ENCODE assay signal across 7 cellular contexts in the genomic region with DNA sequence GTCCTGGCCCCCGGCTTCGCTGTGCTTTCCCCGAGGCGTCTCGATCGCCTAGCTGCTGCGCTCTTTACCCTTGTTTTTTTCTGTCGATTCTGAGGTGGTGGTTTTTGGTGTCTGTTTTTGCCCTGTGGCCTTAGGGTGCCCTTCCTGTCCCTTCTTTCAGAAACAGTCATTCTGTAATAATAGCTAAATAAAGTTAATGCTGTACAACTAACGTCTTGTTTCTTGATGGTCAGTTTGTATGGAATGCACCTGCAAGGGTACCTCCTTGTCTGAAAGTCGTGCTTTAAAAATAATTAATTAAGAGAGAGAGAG. TPM values are rescaled to one million over a fixed set of nuclear protein-coding genes. Genes with fewer than 3 reads are reported as not detected.
DNase-seq lines count a peak whose midpoint lies in the region; ATAC-seq and TF ChIP-seq lines count a peak whose summit lies in the region.

No MANE protein-coding gene starts in this region.

- 0% methylated on average over 9 of the region's 10 CpGs for WGBS in HUES64

- peak overlapping the region; percentile 94 for H3K9ac ChIP-seq in HUES64 (ENCODE audit: low read depth, low read length)
- H3K9ac ChIP-seq in duodenal mucosa (ENCODE audit: low read depth in 1 of 2, low read length in 2 of 2): peak overlapping the region; percentile 89 to 90

- H3K27me3 ChIP-seq in HUES64 (ENCODE audit: insufficient read depth, low read length) (peaks cover 16% of the 10 kb centered on the region), duodenal mucosa (ENCODE audit: control insufficient read depth in 1 of 2, insufficient read depth in 2 of 2, low read length in 2 of 2) (no peaks in the 10 kb centered on the region)

- H3K4me1 Mint-ChIP-seq in osteocyte (ENCODE audit: unreplicated experiment): peaks cover 26% of the 10 kb centered on the region

- H3K4me3 Mint-ChIP-seq in osteocyte (ENCODE audit: unreplicated experiment): peak overlapping the region; percentile 97

- ATAC-seq in GM19452 (IDR thresholded peaks at IDR 0.05; ENCODE audit: unreplicated experiment): peak; percentile 46

- H3K4me3 ChIP-seq in HUES64 (ENCODE audit: low read length) (peak overlapping the region; percentile 90), duodenal mucosa (ENCODE audit: low read depth in 1 of 2, low read length in 2 of 2) (peak overlapping the region; percentile 90 to 92)

- DNase-seq in osteocyte (ENCODE audit: extremely low spot score, unreplicated experiment): no peak
- DNase-seq in NCI-H69 (lab: John Stamatoyannopoulos, UW): no peak
- no peak for DNase-seq in anterior cingulate cortex (lab: John Stamatoyannopoulos, UW)
- no peak for DNase-seq in amniotic stem cell (lab: John Stamatoyannopoulos, UW)

- H3K4me1 ChIP-seq in HUES64 (ENCODE audit: insufficient read depth, low read length) (peaks cover 13% of the 10 kb centered on the region), duodenal mucosa (ENCODE audit: control insufficient read depth in 1 of 2, insufficient read depth in 2 of 2, low read length in 2 of 2) (peaks cover 24 to 31% of the 10 kb centered on the region in 2 donors)

- H3K27me3 Mint-ChIP-seq in osteocyte (ENCODE audit: unreplicated experiment): peaks cover 1% of the 10 kb centered on the region

- H3K36me3 Mint-ChIP-seq in osteocyte (ENCODE audit: unreplicated experiment): peaks cover 7% of the 10 kb centered on the region

- peak overlapping the region; percentile 86; the same call in 1 of the 2 replicates for H3K27ac ChIP-seq in HUES64 (ENCODE audit: low read depth, low read length)
- H3K27ac ChIP-seq in duodenal mucosa (ENCODE audit: low read depth, low read length): peak overlapping the region; percentile 71

- peak overlapping the region; percentile 97 for H3K27ac Mint-ChIP-seq in osteocyte (ENCODE audit: unreplicated experiment)

- H3K9me3 Mint-ChIP-seq in osteocyte (ENCODE audit: unreplicated experiment): no peaks in the 10 kb centered on the region

- H3K36me3 ChIP-seq in HUES64 (ENCODE audit: insufficient read depth, low read length): peaks cover 35% of the 10 kb centered on the region
- H3K36me3 ChIP-seq in duodenal mucosa (ENCODE audit: control insufficient read depth in 1 of 2, insufficient read depth in 2 of 2, low read length in 2 of 2): peaks cover 0 to 8% of the 10 kb centered on the region in 2 donors

- H3K9me3 ChIP-seq in HUES64 (ENCODE audit: insufficient read depth, low read depth, low read length): no peaks in the 10 kb centered on the region
- H3K9me3 ChIP-seq in duodenal mucosa (ENCODE audit: control insufficient read depth in 1 of 2, low read length in 2 of 2): no peaks in the 10 kb centered on the region

- TF ChIP-seq CTCF in osteocyte (IDR thresholded peaks at IDR 0.05): no peak

RNA-seq across cellular contexts. Expression of gene FIP1L1, which starts 0.7 kb away (rescaled TPM):
- polyA plus RNA-seq in HUES64 (2013, experiment 1 of 2): 51.9 TPM
- polyA plus RNA-seq in HUES64 (2013, experiment 2 of 2): 56.6 TPM
- total RNA-seq in osteocyte: 54.8 and 57.8 TPM in 2 replicates

RNA-seq across cellular contexts. Expression of gene SCFD2, which starts 12.3 kb away (rescaled TPM):
- polyA plus RNA-seq in HUES64 (2013, experiment 1 of 2): 7.2 TPM
- polyA plus RNA-seq in HUES64 (2013, experiment 2 of 2): 7.2 TPM
- total RNA-seq in osteocyte: 10.3 and 14.0 TPM in 2 replicates
